23 cellular contexts compared by ENCODE assay signal in genomic region chr4:138756519-138756918, GRCh38.
DNase-seq lines count a peak whose midpoint lies in the region; ATAC-seq and TF ChIP-seq lines count a peak whose summit lies in the region.
"Had no signal": no experiment of that assay in that cellular context is flagged by ENCODE, and none has a peak within 500 bp of the region (broad histone marks: within the 10 kb centered on the region; RNA-seq: fewer than 3 reads in every experiment).

No MANE protein-coding gene starts in this region.

- no peaks in the 10 kb centered on the region for H3K4me1 ChIP-seq in PC-3 (ENCODE audit: insufficient read depth, low read length)
- H3K4me1 ChIP-seq in liver (ENCODE audit: control insufficient read depth in 4 of 4, insufficient read depth in 4 of 4, low read length in 3 of 4), result no peaks in the 10 kb centered on the region
- H3K4me1 ChIP-seq: BE2C, BLaER1 had no signal

- DNase-seq in PC-3 (peak; percentile 2), left lobe of liver (ENCODE audit: low spot score) (no peak), kidney glomerular epithelial cell (lab: John Stamatoyannopoulos, UW) (no peak), COLO668 (lab: John Stamatoyannopoulos, UW; ENCODE audit: unreplicated experiment) (no peak)
- no peak for DNase-seq in activated CD8-positive, alpha-beta memory T cell treated with anti-CD3 and anti-CD28 coated beads for 24 hours
- DNase-seq: 8988T; ACHN; BE2C; C1 segment of cervical spinal cord; CD4-positive, alpha-beta memory T cell; CD4-positive, CD25-positive, alpha-beta regulatory T cell; CD8-positive, alpha-beta memory T cell; DMS 273 treated with DMSO at 0.1 percent for 48 hours; DMS153; DMS53; DMS79; DND-41; EL; GDM1 had no signal

- H3K36me3 ChIP-seq in PC-3 (ENCODE audit: low read depth, low read length) (no peaks in the 10 kb centered on the region), liver (ENCODE audit: control insufficient read depth in 4 of 4, insufficient read depth in 3 of 4, low read depth in 1 of 4, low read length in 3 of 4) (no peaks in the 10 kb centered on the region)
- H3K36me3 ChIP-seq: BE2C, BLaER1 had no signal

- peak; percentile 68 for ATAC-seq in PC-3
- peak; percentile 65 for ATAC-seq in left lobe of liver
- ATAC-seq in HG03442 (IDR thresholded peaks at IDR 0.05; ENCODE audit: unreplicated experiment), result no peak
- ATAC-seq: GM12878 had no signal

- H3K9ac ChIP-seq in PC-3 (ENCODE audit: low read length) (no peak overlapping the region), liver (ENCODE audit: low read depth in 1 of 2, low read length in 2 of 2) (no peak overlapping the region)
- H3K9ac ChIP-seq: BLaER1 had no signal

- H3K9me2 ChIP-seq in PC-3 (replicated peaks; ENCODE audit: low read length), result no peaks in the 10 kb centered on the region

- H3K79me2 ChIP-seq in PC-3 (ENCODE audit: low read length), result no peaks in the 10 kb centered on the region

- H3F3A ChIP-seq in PC-3 (ENCODE audit: low read length, unreplicated experiment), result no peaks in the 10 kb centered on the region

- no TSS peak for BruUV-seq in PC-3 (replicated peaks; lab: Mats Ljungman, UMichigan)

- no peaks in the 10 kb centered on the region for H4K20me1 ChIP-seq in PC-3 (ENCODE audit: low read length)
- H4K20me1 ChIP-seq: BLaER1 had no signal

- no peak overlapping the region for H3K4me3 ChIP-seq in PC-3 (ENCODE audit: low read length)
- H3K4me3 ChIP-seq in liver (ENCODE audit: low read depth in 1 of 3, low read length in 3 of 3), result no peak overlapping the region
- H3K4me3 ChIP-seq: BLaER1, GM12878 had no signal

- H3K27me3 ChIP-seq in PC-3 (ENCODE audit: low read length) (no peaks in the 10 kb centered on the region), liver (ENCODE audit: control insufficient read depth in 4 of 4, insufficient read depth in 4 of 4, low read length in 3 of 4) (no peaks in the 10 kb centered on the region)
- H3K27me3 ChIP-seq: BE2C, BLaER1 had no signal

- no peak overlapping the region for H2AFZ ChIP-seq in PC-3 (ENCODE audit: low read length)

- intact Hi-C loops in PC-3 (cut with micrococcal nuclease), result no loop called here

- H3K9me3 ChIP-seq in PC-3 (ENCODE audit: low read length) (no peaks in the 10 kb centered on the region), liver (ENCODE audit: control insufficient read depth in 4 of 4, low read length in 3 of 4) (peaks cover 0 to 7% (median 0%) of the 10 kb centered on the region in 4 donors)
- H3K9me3 ChIP-seq: BE2C had no signal

- no peak for TF ChIP-seq CTCF in PC-3 (conservative IDR thresholded peaks at IDR 0.05; ENCODE audit: low read depth, low read length)
- no peak for TF ChIP-seq CTCF in liver (IDR thresholded peaks at IDR 0.05; ENCODE audit: low read depth, low read length, missing input control)

- POLR2A ChIA-PET in PC-3 (lab: Charles Lee; ENCODE audit: unreplicated experiment), result no interaction called here

- TF ChIP-seq RAD21 in liver (IDR thresholded peaks at IDR 0.05), result no peak

- no peak overlapping the region for H3K27ac ChIP-seq in PC-3 (ENCODE audit: low read length)
- H3K27ac ChIP-seq in liver (ENCODE audit: low read depth in 1 of 2, low read length in 2 of 2), result no peak overlapping the region
- H3K27ac ChIP-seq: BLaER1 had no signal

- CTCF ChIA-PET in PC-3 (lab: Charles Lee), result no interaction called here

- no peak overlapping the region for H3K4me2 ChIP-seq in PC-3 (ENCODE audit: low read length)
- H3K4me2 ChIP-seq: BLaER1 had no signal

TF ChIP-seq in liver, 16 proteins besides CTCF, POLR2A, EP300 and RAD21:
- TF ChIP-seq HNF4A (conservative IDR thresholded peaks at IDR 0.05) (peak; percentile 25 to 28), TAF1 (conservative IDR thresholded peaks at IDR 0.05) (no peak), RXRA (IDR thresholded peaks at IDR 0.05) (no peak), YY1 (IDR thresholded peaks at IDR 0.05) (no peak)
